Comparison of ENCODE assay signal across 8 cellular contexts in genomic region chr3:127800508-127800907, GRCh38. TPM values are rescaled to one million over a fixed set of nuclear protein-coding genes. Genes with fewer than 3 reads are reported as not detected.
A peak's percentile ranks its signal among the peaks of the same experiment; 100 is the strongest.
DNase-seq lines count a peak whose midpoint lies in the region; ATAC-seq, FAIRE-seq and TF ChIP-seq lines count a peak whose summit lies in the region.

No MANE protein-coding gene starts in this region.

- no TSS peak for BruUV-seq in HCT116 (replicated peaks; lab: Mats Ljungman, UMichigan)
- no TSS peak for BruUV-seq in HepG2 (replicated peaks; lab: Mats Ljungman, UMichigan)

- RAD21 ChIA-PET in HCT116 (lab: Charles Lee; ENCODE audit: low non-redundant PET in 1 of 2, low total read pairs in 2 of 2, uncharacterized antibody in 2 of 2, unreplicated experiment in 2 of 2) = no interaction called here

- no peak overlapping the region for H3K27ac ChIP-seq in HCT116 (ENCODE audit: low read depth, low read length)
- H3K27ac ChIP-seq in keratinocyte (ENCODE audit: control insufficient read depth, insufficient read depth, low read length) = peak overlapping the region; percentile 96
- no peak overlapping the region for H3K27ac ChIP-seq in HepG2 (ENCODE audit: extremely low read length, insufficient read depth, low read length)

- H3K9me3 ChIP-seq in HCT116 (ENCODE audit: control insufficient read depth in 1 of 2, insufficient read depth in 1 of 2, low read depth in 1 of 2, low read length in 2 of 2) (no peaks in the 10 kb centered on the region), keratinocyte (ENCODE audit: control insufficient read depth, low read depth, low read length) (no peaks in the 10 kb centered on the region), HepG2 (ENCODE audit: low read length) (no peaks in the 10 kb centered on the region)

- in situ Hi-C loops in HepG2 (cut with HindIII; ENCODE audit: extremely low pct_ligation_motif_present, low pct_unique_long_range_greater_than_20kb) = no loop called here

- H3K9me1 ChIP-seq in keratinocyte (ENCODE audit: control insufficient read depth, extremely low read depth, insufficient read depth, low read length) = no peaks in the 10 kb centered on the region

- dilution Hi-C loops in keratinocyte (cut with MboI; ENCODE audit: extremely low pct_ligation_motif_present, low sequenced_read_pairs) = no loop called here

- H3K9me2 ChIP-seq in HCT116 (ENCODE audit: insufficient read depth) = no peaks in the 10 kb centered on the region

- H3K4me3 ChIP-seq in HCT116 (replicated peaks in 1 of 2; ENCODE audit: low read depth in 1 of 2, low read length in 2 of 2) = no peak overlapping the region
- H3K4me3 ChIP-seq in keratinocyte (ENCODE audit: control insufficient read depth in 2 of 3, extremely low read depth in 1 of 3, insufficient read depth in 2 of 3, low read depth in 1 of 3, low read length in 3 of 3) = peak overlapping the region in 1 of 3 experiments; percentile 9
- H3K4me3 ChIP-seq in HepG2 (replicated peaks in 1 of 3; ENCODE audit: insufficient read depth in 1 of 3, low read depth in 2 of 3, low read length in 3 of 3) = no peak overlapping the region

- H2AFZ ChIP-seq in HCT116 (ENCODE audit: low read depth, low read length, poor library complexity, severe bottlenecking) (no peak overlapping the region), keratinocyte (ENCODE audit: control insufficient read depth, low read length) (no peak overlapping the region), HepG2 (ENCODE audit: low read length) (no peak overlapping the region)

- WGBS in HepG2 (ENCODE audit: low lambda C conversion rate) = 0% methylated on average over 2 of the region's 2 CpGs

- FAIRE-seq in keratinocyte (lab: Jason Lieb, UNC) (peak; percentile 74), HepG2 (lab: Jason Lieb, UNC) (no peak)

- TF ChIP-seq EP300 in HepG2 (IDR thresholded peaks at IDR 0.05; ENCODE audit: low read depth in 2 of 2, low read length in 2 of 2) (no peak), HepG2 (CRISPR knock-in tag; IDR thresholded peaks at IDR 0.05; ENCODE audit: borderline replicate concordance) (no peak)

- CTCF ChIA-PET in HCT116 (lab: Charles Lee) = no interaction called here
- CTCF ChIA-PET in HepG2 (lab: Yijun Ruan, JAX; ENCODE audit: low intra/inter-chr PET ratio, low total read pairs) = no interaction called here

- TF ChIP-seq RAD21 in HCT116 (IDR thresholded peaks at IDR 0.05; ENCODE audit: low read depth) (no peak), HepG2 (CRISPR knock-in tag; IDR thresholded peaks at IDR 0.05) (no peak)

- TF ChIP-seq POLR2A in HCT116 (IDR thresholded peaks at IDR 0.05; ENCODE audit: borderline replicate concordance, extremely low read depth, insufficient read depth, insufficient read length) (no peak), HepG2 (IDR thresholded peaks at IDR 0.05; ENCODE audit: insufficient read depth in 1 of 2, low read depth in 2 of 2, low read length in 2 of 2) (no peak)

- H3K79me2 ChIP-seq in HCT116 (ENCODE audit: insufficient read depth, low read length) = no peaks in the 10 kb centered on the region
- H3K79me2 ChIP-seq in keratinocyte (ENCODE audit: control insufficient read depth, insufficient read depth, low read length) = peaks cover 5% of the 10 kb centered on the region
- H3K79me2 ChIP-seq in HepG2 (ENCODE audit: insufficient read depth, low read length) = no peaks in the 10 kb centered on the region

- DNase-seq in GM10266 (ENCODE audit: extremely low spot score) = peak; percentile 53
- DNase-seq in HCT116 (ENCODE audit: low read depth, low spot score) = no peak
- DNase-seq in SKM-1 treated with dmso at 0.1 percent for 144 hours (lab: John Stamatoyannopoulos, UW; ENCODE audit: unreplicated experiment) = peak; percentile 33
- no peak for DNase-seq in keratinocyte (ENCODE audit: low read depth, low spot score)
- DNase-seq in SW 1271 (lab: John Stamatoyannopoulos, UW) = no peak
- no peak for DNase-seq in HepG2 (ENCODE audit: low spot score)
- no peak for DNase-seq in effector CD4-positive, alpha-beta T cell
- DNase-seq in activated CD4-positive, alpha-beta T cell treated with anti-CD3 and anti-CD28 coated beads, Interleukin-2, amount 50 U/mL, for 4 hours = no peak

- no peaks in the 10 kb centered on the region for H3K36me3 ChIP-seq in HCT116 (ENCODE audit: control insufficient read depth in 1 of 2, insufficient read depth in 2 of 2, low read length in 2 of 2)
- peaks cover 0 to 3% of the 10 kb centered on the region in 2 experiments for H3K36me3 ChIP-seq in keratinocyte (ENCODE audit: control insufficient read depth in 2 of 2, extremely low read depth in 1 of 2, insufficient read depth in 2 of 2, low read length in 2 of 2)
- H3K36me3 ChIP-seq in HepG2 (replicated peaks in 1 of 2; ENCODE audit: control insufficient read depth in 1 of 2, insufficient read depth in 2 of 2, low read length in 2 of 2) = no peaks in the 10 kb centered on the region

- POLR2A ChIA-PET in HCT116 (lab: Charles Lee) (no interaction called here), HepG2 (lab: Yijun Ruan, JAX) (no interaction called here)

- TF ChIP-seq CTCF in GM10266 (IDR thresholded peaks at IDR 0.05; ENCODE audit: control insufficient read depth, insufficient read depth, low read depth, missing control alignments) (no peak), HCT116 (IDR thresholded peaks at IDR 0.05 in 2 of 3, conservative IDR thresholded peaks at IDR 0.05 in 1 of 3; ENCODE audit: borderline replicate concordance in 1 of 3, insufficient read depth in 1 of 3, low read depth in 2 of 3, low read length in 2 of 3) (no peak), keratinocyte (optimal IDR thresholded peaks at IDR 0.05 in 1 of 3, IDR thresholded peaks at IDR 0.05 in 1 of 3, conservative IDR thresholded peaks at IDR 0.05 in 1 of 3; ENCODE audit: extremely low read depth in 1 of 3, insufficient read depth in 2 of 3, low read length in 3 of 3) (no peak), HepG2 (CRISPR knock-in tag; IDR thresholded peaks at IDR 0.05) (no peak)

- H3K4me2 ChIP-seq in HCT116 (ENCODE audit: low read length) (peak overlapping the region; percentile 58), keratinocyte (ENCODE audit: control insufficient read depth, extremely low read depth, insufficient read depth, low read depth, low read length) (peak overlapping the region; percentile 66), HepG2 (ENCODE audit: low read depth, low read length) (no peak overlapping the region)

- ATAC-seq in HCT116 = no peak
- ATAC-seq in HepG2 = no peak

- H3K27me3 ChIP-seq in HCT116 (ENCODE audit: insufficient read depth, low read length) (no peaks in the 10 kb centered on the region), keratinocyte (ENCODE audit: control insufficient read depth, extremely low read depth, insufficient read depth, low read length) (no peaks in the 10 kb centered on the region), HepG2 (ENCODE audit: control insufficient read depth in 1 of 2, insufficient read depth in 2 of 2, low read length in 2 of 2) (peaks cover 2 to 5% of the 10 kb centered on the region in 2 experiments; a peak in 2 of 5 replicates)

- H3K9ac ChIP-seq in HCT116 (ENCODE audit: low read length) (no peak overlapping the region), keratinocyte (ENCODE audit: control insufficient read depth, extremely low read depth, insufficient read depth, low read length) (peak overlapping the region; percentile 68), HepG2 (ENCODE audit: insufficient read depth, low read depth, low read length) (no peak overlapping the region)

- H4K20me1 ChIP-seq in HCT116 (ENCODE audit: insufficient read depth) = no peaks in the 10 kb centered on the region
- no peaks in the 10 kb centered on the region for H4K20me1 ChIP-seq in keratinocyte (ENCODE audit: control insufficient read depth, extremely low read depth, insufficient read depth, low read length)
- no peaks in the 10 kb centered on the region for H4K20me1 ChIP-seq in HepG2 (ENCODE audit: insufficient read depth, low read length)

- intact Hi-C loops in HCT116 (cut with micrococcal nuclease) = no loop called here
- intact Hi-C loops in HepG2 (cut with micrococcal nuclease; ENCODE audit: unreplicated experiment) = no loop called here

- H3K4me1 ChIP-seq in HCT116 (ENCODE audit: control insufficient read depth in 1 of 2, insufficient read depth in 2 of 2, low read length in 2 of 2) (peaks cover 6 to 65% of the 10 kb centered on the region in 2 experiments; a peak in 3 of 4 replicates), keratinocyte (ENCODE audit: control insufficient read depth, extremely low read depth, insufficient read depth, low read length) (peaks cover 51% of the 10 kb centered on the region), HepG2 (ENCODE audit: insufficient read depth, low read length) (no peaks in the 10 kb centered on the region)

RNA-seq across cellular contexts. Expression of gene MGLL, which starts 21.8 kb away (rescaled TPM):
- total RNA-seq in HCT116 (2021; ENCODE audit: unreplicated experiment) = 6.8 TPM
- polyA plus RNA-seq in HCT116 (2012) = 9.5 and 14.7 TPM in 2 replicates
- polyA plus RNA-seq in keratinocyte = 13.4 to 34.2 TPM (median 17.8 TPM) in 3 replicates
- 19.3 TPM for polyA plus RNA-seq in keratinocyte (2011; ENCODE audit: low read depth)
- 16.9 and 24.8 TPM in 2 replicates for polyA plus RNA-seq in keratinocyte (2011; cell fraction: cytosol; rRNA removed)
- polyA plus RNA-seq in keratinocyte (2011; cell fraction: nucleus; rRNA removed) = 12.6 and 17.6 TPM in 2 replicates
- 29.2 and 40.4 TPM in 2 replicates for polyA plus RNA-seq in keratinocyte (2012; ENCODE audit: low replicate concordance)
- 17.5 to 81.4 TPM (median 21.8 TPM) in 3 replicates for polyA minus RNA-seq in keratinocyte
- polyA minus RNA-seq in keratinocyte (2011; cell fraction: cytosol; rRNA and poly(A)+ RNA removed) = 23.8 TPM
- 12.9 and 15.9 TPM in 2 replicates for polyA minus RNA-seq in keratinocyte (2011; cell fraction: nucleus; rRNA and poly(A)+ RNA removed)
- not detected in 2 replicates for total RNA-seq in HepG2 (2016; rRNA removed; fragmentation: Illumina TruSeq; extraction: Trizol)
- not detected in 2 replicates for total RNA-seq in HepG2 (2016; cell fraction: cytosol; rRNA removed; fragmentation: Illumina TruSeq; extraction: Trizol; ENCODE audit: low read depth)
- not detected in 2 replicates for total RNA-seq in HepG2 (2016; cell fraction: insoluble cytoplasmic fraction; rRNA removed; fragmentation: Illumina TruSeq; extraction: Trizol)
- not detected in 2 replicates for total RNA-seq in HepG2 (2016; cell fraction: membrane; rRNA removed; fragmentation: Illumina TruSeq; extraction: Trizol)
- not detected in 2 replicates for total RNA-seq in HepG2 (2016; cell fraction: nucleus; rRNA removed; fragmentation: Illumina TruSeq; extraction: Trizol)
- not detected in 2 replicates for polyA plus RNA-seq in HepG2 (2011; rRNA removed)
- polyA plus RNA-seq in HepG2 (2011; cell fraction: cytosol; rRNA removed) = 0.08 TPM in 1 of 2 replicates, not detected in the other
- 0.09 TPM in 1 of 2 replicates, not detected in the other for polyA plus RNA-seq in HepG2 (2011; cell fraction: nucleus; rRNA removed)
- polyA plus RNA-seq in HepG2 (2012) = 0.04 TPM in 1 of 2 replicates, not detected in the other
- polyA plus RNA-seq in HepG2 (2016; cell fraction: cytosol; fragmentation: Illumina TruSeq; extraction: Trizol; ENCODE audit: low read depth) = not detected in 2 replicates
- not detected in 2 replicates for polyA plus RNA-seq in HepG2 (2016; cell fraction: insoluble cytoplasmic fraction; fragmentation: Illumina TruSeq; extraction: Trizol; ENCODE audit: low read depth)
- polyA plus RNA-seq in HepG2 (2016; cell fraction: membrane; fragmentation: Illumina TruSeq; extraction: Trizol; ENCODE audit: low read depth) = not detected in 2 replicates
- not detected in 2 replicates for polyA plus RNA-seq in HepG2 (2016; cell fraction: nucleus; fragmentation: Illumina TruSeq; extraction: Trizol; ENCODE audit: insufficient read depth, low read depth)
- 47.9 TPM in 1 of 2 replicates, not detected in the other for polyA minus RNA-seq in HepG2 (2011; rRNA and poly(A)+ RNA removed; ENCODE audit: low replicate concordance)
- polyA minus RNA-seq in HepG2 (2011; cell fraction: cytosol; rRNA and poly(A)+ RNA removed) = 0.26 TPM in 1 of 2 replicates, not detected in the other
- polyA minus RNA-seq in HepG2 (2011; cell fraction: nucleus; rRNA and poly(A)+ RNA removed) = 0.12 and 0.52 TPM in 2 replicates

Comparison
In these comparisons a context has a peak if more than half of its experiments do, and no peak if none do; other contexts are left out.
1. DNase-seq: peak in GM10266 (single experiment) and SKM-1 treated with dmso at 0.1 percent for 144 hours (single experiment); none in HCT116 (single experiment), keratinocyte (single experiment), SW 1271 (0 of 2), HepG2 (single experiment), effector CD4-positive, alpha-beta T cell (single experiment) and activated CD4-positive, alpha-beta T cell treated with anti-CD3 and anti-CD28 coated beads, Interleukin-2, amount 50 U/mL, for 4 hours (0 of 2).